ENCODE assay signal across 1 cellular context in the genomic region with DNA sequence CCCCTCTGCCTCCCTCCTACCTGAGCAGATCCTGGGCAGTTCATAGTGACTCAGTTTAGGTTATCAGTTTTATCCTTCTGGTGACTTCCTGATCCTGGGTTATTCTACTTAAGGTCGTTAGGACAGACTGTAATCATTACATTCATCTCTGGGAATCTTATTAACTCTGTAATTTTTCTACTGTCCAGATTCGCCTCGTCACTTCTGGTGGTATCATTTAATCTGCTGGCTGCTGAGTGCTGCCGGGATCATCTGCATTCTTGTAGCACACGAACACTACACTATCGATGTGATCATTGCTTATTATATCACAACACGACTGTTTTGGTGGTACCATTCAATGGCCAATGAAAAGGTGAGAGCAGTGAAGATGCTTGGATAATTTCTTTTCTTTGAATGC.
TF ChIP-seq lines count a peak whose summit lies in the region.

No MANE protein-coding gene starts in this region.

TF ChIP-seq in H1, 55 proteins besides CTCF, POLR2A, EP300 and RAD21 (continued from another document):
- TF ChIP-seq, protein P1, sequence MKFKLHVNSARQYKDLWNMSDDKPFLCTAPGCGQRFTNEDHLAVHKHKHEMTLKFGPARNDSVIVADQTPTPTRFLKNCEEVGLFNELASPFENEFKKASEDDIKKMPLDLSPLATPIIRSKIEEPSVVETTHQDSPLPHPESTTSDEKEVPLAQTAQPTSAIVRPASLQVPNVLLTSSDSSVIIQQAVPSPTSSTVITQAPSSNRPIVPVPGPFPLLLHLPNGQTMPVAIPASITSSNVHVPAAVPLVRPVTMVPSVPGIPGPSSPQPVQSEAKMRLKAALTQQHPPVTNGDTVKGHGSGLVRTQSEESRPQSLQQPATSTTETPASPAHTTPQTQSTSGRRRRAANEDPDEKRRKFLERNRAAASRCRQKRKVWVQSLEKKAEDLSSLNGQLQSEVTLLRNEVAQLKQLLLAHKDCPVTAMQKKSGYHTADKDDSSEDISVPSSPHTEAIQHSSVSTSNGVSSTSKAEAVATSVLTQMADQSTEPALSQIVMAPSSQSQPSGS (IDR thresholded peaks at IDR 0.05; ENCODE audit: low read length): no peak
- TF ChIP-seq RBBP5 (IDR thresholded peaks at IDR 0.05; ENCODE audit: borderline replicate concordance, low read depth, low read length) (no peak), FOSL1 (IDR thresholded peaks at IDR 0.05; ENCODE audit: insufficient read depth, low read depth, low read length) (no peak), CHD2 (IDR thresholded peaks at IDR 0.05; ENCODE audit: low read length) (no peak), CBX5 (IDR thresholded peaks at IDR 0.05; ENCODE audit: low read depth, low read length) (no peak), RFX5 (IDR thresholded peaks at IDR 0.05; ENCODE audit: borderline replicate concordance, low read depth, low read length) (no peak), HDAC6 (IDR thresholded peaks at IDR 0.05; ENCODE audit: low read depth, low read length) (no peak), SAP30 (IDR thresholded peaks at IDR 0.05; ENCODE audit: insufficient read depth, insufficient replicate concordance, low read length) (no peak)
